Comparison of ENCODE assay signal across 27 cellular contexts in the genomic region with DNA sequence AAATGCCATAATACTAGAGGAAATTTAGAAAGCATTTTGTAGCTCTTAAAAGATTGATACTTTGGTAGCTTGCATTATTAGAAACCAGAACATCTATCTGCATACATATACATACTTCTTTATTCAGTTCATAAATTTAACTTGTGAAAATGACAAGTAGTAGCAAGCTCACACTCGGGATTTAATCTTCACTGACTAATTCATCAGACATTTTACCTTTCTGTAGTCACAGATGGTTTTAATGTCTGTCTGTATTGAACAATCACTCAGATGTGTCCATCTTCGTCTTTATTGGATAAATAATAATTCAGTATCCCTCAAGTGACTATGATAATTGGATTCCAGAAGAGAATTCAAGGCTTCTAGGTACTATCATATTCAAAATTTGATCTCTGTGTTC.
"Had no signal": no experiment of that assay in that cellular context is flagged by ENCODE, and none has a peak within 500 bp of the region (broad histone marks: within the 10 kb centered on the region; RNA-seq: fewer than 3 reads in every experiment).

No MANE protein-coding gene starts in this region.

- DNase-seq: hypothalamus; immature natural killer cell; left ventricle myocardium inferior; midbrain; mucosa of descending colon; naive thymus-derived CD4-positive, alpha-beta T cell; nucleus accumbens; pancreas; posterior cingulate gyrus; retina; right cardiac atrium; spleen; stimulated activated CD4-positive, alpha-beta T cell treated with anti-CD3 and anti-CD28 coated beads, Interleukin-4, amount 100 ng/mL, for 24 hours; stimulated activated naive CD4-positive, alpha-beta T cell; tibial artery; trophoblast cell; upper lobe of right lung had no signal

- FAIRE-seq: islet of Langerhans, pancreas, urothelium cell line had no signal

- H3K36me3 ChIP-seq: left ventricle myocardium inferior, pancreas, prostate gland, spleen, suprapubic skin, thoracic aorta, tibial artery, upper lobe of right lung had no signal

- H3K27me3 ChIP-seq: pancreas, suprapubic skin, tibial artery, upper lobe of right lung had no signal

- H3K4me1 ChIP-seq: left ventricle myocardium inferior, pancreas, prostate gland, spleen, suprapubic skin, tibial artery, upper lobe of right lung had no signal

- ATAC-seq: mucosa of descending colon; naive thymus-derived CD4-positive, alpha-beta T cell; natural killer cell treated with Interleukin-12 subunit alpha and Interleukin-12 subunit beta and Interleukin-15 and Interleukin-18, amount 100 ng/mL, for 72 hours; pancreas; right cardiac atrium; sciatic nerve; stimulated activated effector memory CD8-positive, alpha-beta T cell treated with anti-CD3 and anti-CD28 coated beads, Interleukin-12 subunit alpha, Interleukin-12 subunit beta, amount 100 ng/mL, for 72 hours; upper lobe of right lung had no signal

- H3K9me3 ChIP-seq: mucosa of descending colon, pancreas, prostate gland, suprapubic skin, thoracic aorta, upper lobe of right lung had no signal

- H3K27ac ChIP-seq: left ventricle myocardium inferior, pancreas, prostate gland, skin epidermis, spleen, suprapubic skin, thoracic aorta, tibial artery, upper lobe of right lung had no signal

- H3K4me3 ChIP-seq: left ventricle myocardium inferior, lung, mucosa of descending colon, pancreas, prostate gland, skin epidermis, spleen, suprapubic skin, thoracic aorta, tibial artery, upper lobe of right lung had no signal
